8 cellular contexts compared by ENCODE assay signal in genomic region chr19:51473009-51473707, GRCh38. TPM values are rescaled to one million over a fixed set of nuclear protein-coding genes. Genes with fewer than 3 reads are reported as not detected.
DNase-seq lines count a peak whose midpoint lies in the region; ATAC-seq and TF ChIP-seq lines count a peak whose summit lies in the region.

No MANE protein-coding gene starts in this region.

- intact Hi-C loops in A673 (cut with micrococcal nuclease; ENCODE audit: unreplicated experiment), result loop anchor here (2.0 to 10.0 kb wide), 3 partner anchors 184 to 332 kb away; no protein-coding TSS in a partner anchor

- H3K36me3 ChIP-seq in A673 (ENCODE audit: insufficient read depth, low read length, poor library complexity, severe bottlenecking), result no peaks in the 10 kb centered on the region

- H3K27me3 ChIP-seq in A673 (replicated peaks; ENCODE audit: insufficient read depth, low read depth, low read length, poor library complexity), result peaks cover 59% of the 10 kb centered on the region

- POLR2A ChIA-PET in A673 (lab: Charles Lee; ENCODE audit: low non-redundant PET), result no interaction called here
- POLR2A ChIA-PET in activated CD4-positive, alpha-beta T cell treated with anti-CD3 and anti-CD28 coated beads, Interleukin-2, amount 10 ng/mL, durations not matched to agents 7 days and 5 days (lab: Charles Lee), result interaction anchor here (0.6 kb wide), 1 partner anchor 181 kb away, joined by 3 read pairs; no protein-coding TSS in a partner anchor

- peaks cover 2% of the 10 kb centered on the region for H3K27me3 Mint-ChIP-seq in activated CD4-positive, alpha-beta T cell treated with anti-CD3 and anti-CD28 coated beads, Interleukin-2, amount 10 ng/mL, durations not matched to agents 7 days and 5 days

- H3K9me3 ChIP-seq in A673 (ENCODE audit: low read depth, low read length, poor library complexity, severe bottlenecking), result no peaks in the 10 kb centered on the region

- no peak overlapping the region for H3K4me3 ChIP-seq in A673 (ENCODE audit: low read depth, low read length, poor library complexity, severe bottlenecking)

- H3K27ac ChIP-seq in A673 (ENCODE audit: low read depth, low read length, poor library complexity, severe bottlenecking), result no peak overlapping the region

- no peak overlapping the region for H3K4me3 Mint-ChIP-seq in activated CD4-positive, alpha-beta T cell treated with anti-CD3 and anti-CD28 coated beads, Interleukin-2, amount 10 ng/mL, durations not matched to agents 7 days and 5 days

- H3K9me3 Mint-ChIP-seq in activated CD4-positive, alpha-beta T cell treated with anti-CD3 and anti-CD28 coated beads, Interleukin-2, amount 10 ng/mL, durations not matched to agents 7 days and 5 days, result no peaks in the 10 kb centered on the region

- H3K36me3 Mint-ChIP-seq in activated CD4-positive, alpha-beta T cell treated with anti-CD3 and anti-CD28 coated beads, Interleukin-2, amount 10 ng/mL, durations not matched to agents 7 days and 5 days (ENCODE audit: low read depth), result no peaks in the 10 kb centered on the region

- TF ChIP-seq CTCF in A673 (conservative IDR thresholded peaks at IDR 0.05; ENCODE audit: low read depth, low read length), result peak; percentile 83

- BruUV-seq in A673 (replicated peaks; lab: Mats Ljungman, UMichigan), result no TSS peak

- DNase-seq in A673 (ENCODE audit: low spot score), result peak; percentile 81
- peak; percentile 53 for DNase-seq in GM19238 (ENCODE audit: insufficient read length, low spot score)
- peak; percentile 22 for DNase-seq in NCI-H526 treated with DMSO at 0.1 percent for 48 hours (lab: John Stamatoyannopoulos, UW)
- peak; percentile 86 for DNase-seq in activated CD4-positive, alpha-beta T cell treated with anti-CD3 and anti-CD28 coated beads, Interleukin-2, amount 10 ng/mL, durations not matched to agents 7 days and 5 days
- DNase-seq in dedifferentiated amniotic fluid mesenchymal stem cell (ENCODE audit: extremely low spot score), result peak; percentile 47
- DNase-seq in lung microvascular endothelial cell (ENCODE audit: low read depth in 2 of 2), result peak; percentile 65 to 74
- peak; percentile 74 for DNase-seq in stimulated activated CD8-positive, alpha-beta memory T cell treated with anti-CD3 and anti-CD28 coated beads, Interleukin-12 subunit alpha, Interleukin-12 subunit beta, amount 100 ng/mL, for 24 hours (ENCODE audit: extremely low read depth)

- peaks cover 7% of the 10 kb centered on the region for H3K4me1 Mint-ChIP-seq in activated CD4-positive, alpha-beta T cell treated with anti-CD3 and anti-CD28 coated beads, Interleukin-2, amount 10 ng/mL, durations not matched to agents 7 days and 5 days

- no peak for ATAC-seq in GM21367 (IDR thresholded peaks at IDR 0.05; ENCODE audit: unreplicated experiment)

- CTCF ChIA-PET in A673 (lab: Charles Lee), result interaction anchor here (0.5 to 1.8 kb wide), 5 partner anchors 8 to 1056 kb away, joined by 4 to 9 read pairs (median 5); no protein-coding TSS in a partner anchor
- CTCF ChIA-PET in activated CD4-positive, alpha-beta T cell treated with anti-CD3 and anti-CD28 coated beads, Interleukin-2, amount 10 ng/mL, durations not matched to agents 7 days and 5 days (lab: Charles Lee), result interaction anchor here (0.6 to 2.5 kb wide), 9 partner anchors 11 to 170 kb away, joined by 3 to 11 read pairs (median 3); partner anchors contain the start of gene SIGLEC10

- H3K27ac Mint-ChIP-seq in activated CD4-positive, alpha-beta T cell treated with anti-CD3 and anti-CD28 coated beads, Interleukin-2, amount 10 ng/mL, durations not matched to agents 7 days and 5 days, result no peak overlapping the region

- H3K4me1 ChIP-seq in A673 (ENCODE audit: insufficient read depth, low read length, poor library complexity, severe bottlenecking), result no peaks in the 10 kb centered on the region

RNA-seq across cellular contexts. Expression of gene CEACAM18, which starts 5.2 kb away (rescaled TPM):
- not detected in 2 replicates for total RNA-seq in A673 (2021)
- not detected for total RNA-seq in activated CD4-positive, alpha-beta T cell treated with anti-CD3 and anti-CD28 coated beads, Interleukin-2, amount 10 ng/mL, durations not matched to agents 7 days and 5 days
- not detected in 2 replicates for total RNA-seq in lung microvascular endothelial cell

RNA-seq across cellular contexts. Expression of gene SIGLEC8, which starts 14.9 kb away (rescaled TPM):
- total RNA-seq in A673 (2021) (not detected in 2 replicates), lung microvascular endothelial cell (not detected in 2 replicates)
- not detected for total RNA-seq in activated CD4-positive, alpha-beta T cell treated with anti-CD3 and anti-CD28 coated beads, Interleukin-2, amount 10 ng/mL, durations not matched to agents 7 days and 5 days

RNA-seq across cellular contexts. Expression of gene SIGLEC12, which starts 28.4 kb away (rescaled TPM):
- total RNA-seq in A673 (2021) (not detected in 2 replicates), lung microvascular endothelial cell (not detected in 2 replicates)
- total RNA-seq in activated CD4-positive, alpha-beta T cell treated with anti-CD3 and anti-CD28 coated beads, Interleukin-2, amount 10 ng/mL, durations not matched to agents 7 days and 5 days, result 1 to 10 TPM; 1.0 to 1.1 TPM

RNA-seq across cellular contexts. Expression of gene SIGLEC10, which starts 55.7 kb away (rescaled TPM):
- total RNA-seq in A673 (2021) (not detected in 2 replicates), lung microvascular endothelial cell (not detected in 2 replicates)
- total RNA-seq in activated CD4-positive, alpha-beta T cell treated with anti-CD3 and anti-CD28 coated beads, Interleukin-2, amount 10 ng/mL, durations not matched to agents 7 days and 5 days, result under 1 TPM; 0.72 to 0.98 TPM

RNA-seq across cellular contexts. Expression of gene SIGLEC6, which starts 58.3 kb away (rescaled TPM):
- total RNA-seq in A673 (2021) (not detected in 2 replicates), lung microvascular endothelial cell (not detected in 2 replicates)
- under 1 TPM; 0.29 to 0.69 TPM for total RNA-seq in activated CD4-positive, alpha-beta T cell treated with anti-CD3 and anti-CD28 coated beads, Interleukin-2, amount 10 ng/mL, durations not matched to agents 7 days and 5 days

Comparison
In these comparisons a context has a peak if more than half of its experiments do, and no peak if none do; other contexts are left out.
1. DNase-seq: peak in every context shown above with its lines; median percentile 86 in activated CD4-positive, alpha-beta T cell treated with anti-CD3 and anti-CD28 coated beads, Interleukin-2, amount 10 ng/mL, durations not matched to agents 7 days and 5 days; 81 in A673; 74 in stimulated activated CD8-positive, alpha-beta memory T cell treated with anti-CD3 and anti-CD28 coated beads, Interleukin-12 subunit alpha, Interleukin-12 subunit beta, amount 100 ng/mL, for 24 hours; 70 in lung microvascular endothelial cell; 53 in GM19238; 47 in dedifferentiated amniotic fluid mesenchymal stem cell; 22 in NCI-H526 treated with DMSO at 0.1 percent for 48 hours.